14 cellular contexts compared by ENCODE assay signal in genomic region chrX:73022093-73022445, GRCh38. TPM values are rescaled to one million over a fixed set of nuclear protein-coding genes. Genes with fewer than 3 reads are reported as not detected.
"Had no signal": no experiment of that assay in that cellular context is flagged by ENCODE, and none has a peak within 500 bp of the region (broad histone marks: within the 10 kb centered on the region; RNA-seq: fewer than 3 reads in every experiment).

No MANE protein-coding gene starts in this region.

RNA-seq across cellular contexts. Expression of gene PABPC1L2B, which starts 19.3 kb away (rescaled TPM):
- total RNA-seq: stomach, subcutaneous adipose tissue, suprapubic skin, temporal lobe, thoracic aorta, thyroid gland, tibial nerve, transverse colon, upper lobe of left lung, upper lobe of right lung, ureter, urinary bladder, vagina had no signal

RNA-seq across cellular contexts. Expression of gene PABPC1L2A, which starts 57.2 kb away (rescaled TPM):
- total RNA-seq: stomach, subcutaneous adipose tissue, suprapubic skin, thoracic aorta, thyroid gland, tibial nerve, transverse colon, upper lobe of left lung, upper lobe of right lung, ureter, urinary bladder, uterus, vagina had no signal
